17 cellular contexts compared by ENCODE assay signal in genomic region chr17:80307994-80308671, GRCh38. TPM values are rescaled to one million over a fixed set of nuclear protein-coding genes. Genes with fewer than 3 reads are reported as not detected.
A peak's percentile ranks its signal among the peaks of the same experiment; 100 is the strongest.
DNase-seq lines count a peak whose midpoint lies in the region; ATAC-seq and TF ChIP-seq lines count a peak whose summit lies in the region.
"Had no signal": no experiment of that assay in that cellular context is flagged by ENCODE, and none has a peak within 500 bp of the region (broad histone marks: within the 10 kb centered on the region; RNA-seq: fewer than 3 reads in every experiment).

No MANE protein-coding gene starts in this region.

- peaks cover 3% of the 10 kb centered on the region for H3K9me3 Mint-ChIP-seq in activated T-helper 1 cell treated with anti-CD3 and anti-CD28 coated beads, Interleukin-12 subunit alpha, Interleukin-12 subunit beta, Interleukin-2, Interleukin-4 antibody, amounts not matched to agents 30 ng/mL and 10 ng/mL and 1 ng/mL, durations not matched to agents 14 hours and 24 hours and 36 hours

- no peak overlapping the region for H3K4me3 Mint-ChIP-seq in activated T-helper 1 cell treated with anti-CD3 and anti-CD28 coated beads, Interleukin-12 subunit alpha, Interleukin-12 subunit beta, Interleukin-2, Interleukin-4 antibody, amounts not matched to agents 30 ng/mL and 10 ng/mL and 1 ng/mL, durations not matched to agents 14 hours and 24 hours and 36 hours

- H3K36me3 ChIP-seq in cardiac muscle cell (peaks cover 4% of the 10 kb centered on the region), upper lobe of right lung (peaks cover 99% of the 10 kb centered on the region)

- intact Hi-C loops in left ventricle myocardium superior (cut with micrococcal nuclease) = no loop called here
- intact Hi-C loops in activated T-helper 1 cell treated with anti-CD3 and anti-CD28 coated beads, Interleukin-12 subunit alpha, Interleukin-12 subunit beta, Interleukin-2, Interleukin-4 antibody, amounts not matched to agents 30 ng/mL and 10 ng/mL and 1 ng/mL, durations not matched to agents 14 hours and 24 hours and 36 hours (cut with micrococcal nuclease) = no loop called here
- intact Hi-C loops in upper lobe of right lung (cut with DNase I) = no loop called here

- H3K4me1 Mint-ChIP-seq in activated T-helper 1 cell treated with anti-CD3 and anti-CD28 coated beads, Interleukin-12 subunit alpha, Interleukin-12 subunit beta, Interleukin-2, Interleukin-4 antibody, amounts not matched to agents 30 ng/mL and 10 ng/mL and 1 ng/mL, durations not matched to agents 14 hours and 24 hours and 36 hours (ENCODE audit: low read depth) = peaks cover 14% of the 10 kb centered on the region

- H3K27me3 ChIP-seq in cardiac muscle cell = no peaks in the 10 kb centered on the region
- H3K27me3 ChIP-seq in upper lobe of right lung = no peaks in the 10 kb centered on the region

- ATAC-seq in left ventricle myocardium superior (no peak), upper lobe of right lung (no peak)

- TF ChIP-seq CTCF in cardiac muscle cell (IDR thresholded peaks at IDR 0.05; ENCODE audit: low read depth, low read length) (no peak), upper lobe of right lung (IDR thresholded peaks at IDR 0.05) (no peak)

- DNase-seq in cardiac muscle cell (ENCODE audit: low read depth in 1 of 2, low spot score in 1 of 2) (no peak), left ventricle myocardium superior (no peak), mesenteric fat pad (ENCODE audit: low spot score) (peak; percentile 43), upper lobe of right lung (peak; percentile 20), G401 (ENCODE audit: low spot score) (no peak), HuH-7.5 (ENCODE audit: low spot score) (no peak)
- DNase-seq in activated T-helper 1 cell treated with anti-CD3 and anti-CD28 coated beads, Interleukin-12 subunit alpha, Interleukin-12 subunit beta, Interleukin-2, Interleukin-4 antibody, amounts not matched to agents 30 ng/mL and 10 ng/mL and 1 ng/mL, durations not matched to agents 14 hours and 24 hours and 36 hours (ENCODE audit: low spot score) = no peak
- DNase-seq in stimulated activated CD4-positive, alpha-beta T cell treated with anti-CD3 and anti-CD28 coated beads, Interleukin-4, amount 100 ng/mL, for 1 hour = no peak
- DNase-seq: activated CD8-positive, alpha-beta memory T cell treated with anti-CD3 and anti-CD28 coated beads, Interleukin-2, amount 50 U/mL, for 4 hours; anterior cingulate cortex; Calu3; foreskin melanocyte; GF-D8; NCI-H1694 treated with DMSO at 0.1 percent for 48 hours; NCI-H510A; stimulated activated CD4-positive, alpha-beta T cell treated with anti-CD3 and anti-CD28 coated beads, Interleukin-15, amount 100 ng/mL, for 24 hours; substantia nigra had no signal

- H3K9me3 ChIP-seq in cardiac muscle cell (ENCODE audit: low read depth) = no peaks in the 10 kb centered on the region
- H3K9me3 ChIP-seq in upper lobe of right lung = peaks cover 5% of the 10 kb centered on the region

- H3K27ac Mint-ChIP-seq in activated T-helper 1 cell treated with anti-CD3 and anti-CD28 coated beads, Interleukin-12 subunit alpha, Interleukin-12 subunit beta, Interleukin-2, Interleukin-4 antibody, amounts not matched to agents 30 ng/mL and 10 ng/mL and 1 ng/mL, durations not matched to agents 14 hours and 24 hours and 36 hours = peak overlapping the region; percentile 87

- H3K27me3 Mint-ChIP-seq in activated T-helper 1 cell treated with anti-CD3 and anti-CD28 coated beads, Interleukin-12 subunit alpha, Interleukin-12 subunit beta, Interleukin-2, Interleukin-4 antibody, amounts not matched to agents 30 ng/mL and 10 ng/mL and 1 ng/mL, durations not matched to agents 14 hours and 24 hours and 36 hours (ENCODE audit: insufficient read depth) = no peaks in the 10 kb centered on the region

- peaks cover 63% of the 10 kb centered on the region for H3K36me3 Mint-ChIP-seq in activated T-helper 1 cell treated with anti-CD3 and anti-CD28 coated beads, Interleukin-12 subunit alpha, Interleukin-12 subunit beta, Interleukin-2, Interleukin-4 antibody, amounts not matched to agents 30 ng/mL and 10 ng/mL and 1 ng/mL, durations not matched to agents 14 hours and 24 hours and 36 hours (ENCODE audit: low read depth)

- peak overlapping the region; percentile 62 for H3K27ac ChIP-seq in cardiac muscle cell
- H3K27ac ChIP-seq in upper lobe of right lung = no peak overlapping the region

- in situ Hi-C loops in G401 (cut with HindIII; ENCODE audit: low sequenced_read_pairs) = no loop called here

- H3K4me1 ChIP-seq in cardiac muscle cell (ENCODE audit: low read depth) = peaks cover 13% of the 10 kb centered on the region
- no peaks in the 10 kb centered on the region for H3K4me1 ChIP-seq in upper lobe of right lung

- H3K4me3 ChIP-seq in cardiac muscle cell (no peak overlapping the region), upper lobe of right lung (no peak overlapping the region)

RNA-seq across cellular contexts. Expression of gene RNF213, which starts 47.5 kb away (rescaled TPM):
- total RNA-seq in cardiac muscle cell = 12.8 and 24.9 TPM in 2 replicates
- polyA plus RNA-seq in cardiac muscle cell = 11.5 and 14.5 TPM in 2 replicates
- 25.7 TPM for total RNA-seq in left ventricle myocardium superior
- total RNA-seq in activated T-helper 1 cell treated with anti-CD3 and anti-CD28 coated beads, Interleukin-12 subunit alpha, Interleukin-12 subunit beta, Interleukin-2, Interleukin-4 antibody, amounts not matched to agents 30 ng/mL and 10 ng/mL and 1 ng/mL, durations not matched to agents 14 hours and 24 hours and 36 hours = 282 and 290 TPM in 2 replicates
- 168 TPM for total RNA-seq in mesenteric fat pad
- total RNA-seq in upper lobe of right lung = 236 TPM
- total RNA-seq in G401 (2014; rRNA removed; shearing (Covaris generic)) = 12.9 and 15.2 TPM in 2 replicates

Comparison
In these comparisons a context has a peak if more than half of its experiments do, and no peak if none do; other contexts are left out.
1. DNase-seq: peak in mesenteric fat pad (single experiment) and upper lobe of right lung (single experiment); none in cardiac muscle cell (0 of 2), left ventricle myocardium superior (single experiment), activated T-helper 1 cell treated with anti-CD3 and anti-CD28 coated beads, Interleukin-12 subunit alpha, Interleukin-12 subunit beta, Interleukin-2, Interleukin-4 antibody, amounts not matched to agents 30 ng/mL and 10 ng/mL and 1 ng/mL, durations not matched to agents 14 hours and 24 hours and 36 hours (single experiment), G401 (single experiment), HuH-7.5 (single experiment) and stimulated activated CD4-positive, alpha-beta T cell treated with anti-CD3 and anti-CD28 coated beads, Interleukin-4, amount 100 ng/mL, for 1 hour (single experiment).